ENCODE assay signal across 1 cellular context in genomic region chrX:153945956-153946909, GRCh38.
TF ChIP-seq lines count a peak whose summit lies in the region.

No MANE protein-coding gene starts in this region.

TF ChIP-seq in K562, 482 proteins besides CTCF, POLR2A, EP300 and RAD21:
- peak; percentile 71 for TF ChIP-seq POLR2G (IDR thresholded peaks at IDR 0.05; ENCODE audit: low read depth, low read length)
- TF ChIP-seq EHMT2 (IDR thresholded peaks at IDR 0.05): no peak
- no peak for TF ChIP-seq TAF1 (IDR thresholded peaks at IDR 0.05; ENCODE audit: control insufficient read depth, extremely low read depth, insufficient read depth, low read length, severe bottlenecking)
- peak; percentile 26; the same call in 1 of the 2 replicates for TF ChIP-seq RBFOX2 (IDR thresholded peaks at IDR 0.05; ENCODE audit: low read depth, low read length)
- TF ChIP-seq POLR2AphosphoS5 (IDR thresholded peaks at IDR 0.05; ENCODE audit: control insufficient read depth, insufficient read depth, low read depth, low read length): peak; percentile 21; the same call in 1 of the 2 replicates
- TF ChIP-seq KDM1A (IDR thresholded peaks at IDR 0.05): no peak
- no peak for TF ChIP-seq POU5F1 (IDR thresholded peaks at IDR 0.05; ENCODE audit: borderline replicate concordance, low read depth, low read length, partially characterized antibody)
- peak; percentile 42; the same call in 1 of the 2 replicates for TF ChIP-seq SUPT5H (IDR thresholded peaks at IDR 0.05)
- TF ChIP-seq SNAPC5 (CRISPR knock-in tag; IDR thresholded peaks at IDR 0.05): no peak
